ENCODE assay signal across 2 cellular contexts in the genomic region with DNA sequence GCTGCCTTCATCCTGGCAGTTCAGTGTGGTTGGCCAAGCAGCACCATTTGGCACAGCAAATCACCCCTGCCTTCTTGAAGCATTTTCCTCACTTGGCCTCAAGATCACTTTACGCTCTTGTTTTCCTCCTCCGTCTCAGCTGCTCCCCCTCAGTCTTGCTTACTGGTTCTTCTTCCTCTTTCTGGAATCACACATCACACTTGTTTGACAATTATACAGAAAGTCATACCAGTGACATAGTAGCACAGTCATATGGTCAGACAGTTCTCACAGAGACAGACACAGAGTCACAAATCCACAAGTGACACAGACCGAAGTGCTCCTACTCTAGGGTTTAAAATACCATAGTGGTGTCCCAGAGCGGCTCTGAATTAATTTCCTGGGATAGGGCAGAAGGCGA.
TF ChIP-seq lines count a peak whose summit lies in the region.

No MANE protein-coding gene starts in this region.

TF ChIP-seq in GM23338, 12 proteins besides CTCF, POLR2A, EP300 and RAD21 (continues in another document):
- TF ChIP-seq REST (IDR thresholded peaks at IDR 0.05; ENCODE audit: unreplicated experiment) (no peak), ETS1 (IDR thresholded peaks at IDR 0.05) (no peak), POLR2AphosphoS5 (IDR thresholded peaks at IDR 0.05; ENCODE audit: low read depth) (no peak), JUNB (IDR thresholded peaks at IDR 0.05; ENCODE audit: unreplicated experiment) (no peak), ZNF114 (CRISPR knock-in tag; IDR thresholded peaks at IDR 0.05) (no peak), STAT1 (IDR thresholded peaks at IDR 0.05; ENCODE audit: unreplicated experiment) (no peak), ZNF462 (CRISPR knock-in tag; IDR thresholded peaks at IDR 0.05) (no peak), NANOG (IDR thresholded peaks at IDR 0.05; ENCODE audit: borderline replicate concordance) (no peak), EZH2 (IDR thresholded peaks at IDR 0.05; ENCODE audit: low read depth, unreplicated experiment) (no peak), ZNF331 (CRISPR knock-in tag; IDR thresholded peaks at IDR 0.05; ENCODE audit: low read depth) (no peak)

TF ChIP-seq in SK-N-SH, 30 proteins besides CTCF, POLR2A, EP300 and RAD21 (continued from another document):
- TF ChIP-seq TAF1 (IDR thresholded peaks at IDR 0.05; ENCODE audit: borderline replicate concordance, low read depth, low read length) (no peak), RXRA (IDR thresholded peaks at IDR 0.05; ENCODE audit: borderline replicate concordance, low read depth) (no peak), YY1 (IDR thresholded peaks at IDR 0.05; ENCODE audit: low read depth) (no peak)
- TF ChIP-seq, protein P1, sequence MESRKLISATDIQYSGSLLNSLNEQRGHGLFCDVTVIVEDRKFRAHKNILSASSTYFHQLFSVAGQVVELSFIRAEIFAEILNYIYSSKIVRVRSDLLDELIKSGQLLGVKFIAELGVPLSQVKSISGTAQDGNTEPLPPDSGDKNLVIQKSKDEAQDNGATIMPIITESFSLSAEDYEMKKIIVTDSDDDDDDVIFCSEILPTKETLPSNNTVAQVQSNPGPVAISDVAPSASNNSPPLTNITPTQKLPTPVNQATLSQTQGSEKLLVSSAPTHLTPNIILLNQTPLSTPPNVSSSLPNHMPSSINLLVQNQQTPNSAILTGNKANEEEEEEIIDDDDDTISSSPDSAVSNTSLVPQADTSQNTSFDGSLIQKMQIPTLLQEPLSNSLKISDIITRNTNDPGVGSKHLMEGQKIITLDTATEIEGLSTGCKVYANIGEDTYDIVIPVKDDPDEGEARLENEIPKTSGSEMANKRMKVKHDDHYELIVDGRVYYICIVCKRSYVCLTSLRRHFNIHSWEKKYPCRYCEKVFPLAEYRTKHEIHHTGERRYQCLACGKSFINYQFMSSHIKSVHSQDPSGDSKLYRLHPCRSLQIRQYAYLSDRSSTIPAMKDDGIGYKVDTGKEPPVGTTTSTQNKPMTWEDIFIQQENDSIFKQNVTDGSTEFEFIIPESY (IDR thresholded peaks at IDR 0.05; ENCODE audit: borderline replicate concordance, low read depth), result no peak
